Comparison of ENCODE assay signal across 13 cellular contexts in the genomic region with DNA sequence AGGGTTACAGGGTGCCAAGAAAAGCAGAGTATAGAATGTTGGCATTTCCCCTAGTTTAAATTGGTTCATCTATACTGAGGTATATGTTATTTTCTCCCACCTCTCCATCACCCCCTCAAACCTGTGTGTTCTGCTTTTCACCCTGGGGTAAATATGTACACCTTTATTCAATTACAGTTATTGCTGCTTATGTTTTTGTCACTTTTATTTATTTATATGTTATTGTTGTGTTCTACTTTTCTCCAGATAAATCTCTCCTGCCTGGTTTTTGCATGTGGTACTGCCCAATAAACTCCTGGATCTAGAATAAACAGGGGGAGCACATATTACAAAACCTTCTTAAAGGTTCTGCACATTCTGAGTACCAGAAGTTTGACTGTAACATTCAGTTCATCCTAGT.
"Had no signal": no experiment of that assay in that cellular context is flagged by ENCODE, and none has a peak within 500 bp of the region (broad histone marks: within the 10 kb centered on the region; RNA-seq: fewer than 3 reads in every experiment).

No MANE protein-coding gene starts in this region.

- H3K4me3 ChIP-seq: colonic mucosa, coronary artery, dorsolateral prefrontal cortex, esophagus muscularis mucosa, esophagus squamous epithelium, gastrocnemius medialis, gastroesophageal sphincter, heart left ventricle, heart right ventricle had no signal

- H3K4me1 ChIP-seq: colonic mucosa, esophagus squamous epithelium, foreskin keratinocyte had no signal

- H3K27ac ChIP-seq: colonic mucosa, coronary artery, epithelial cell of prostate, esophagus muscularis mucosa, esophagus squamous epithelium, foreskin keratinocyte, gastrocnemius medialis, gastroesophageal sphincter, heart left ventricle, heart right ventricle had no signal

- H3K36me3 ChIP-seq: colonic mucosa, esophagus muscularis mucosa, esophagus squamous epithelium, gastrocnemius medialis, heart right ventricle had no signal

- H3K9me3 ChIP-seq: colonic mucosa, esophagus muscularis mucosa, esophagus squamous epithelium, gastrocnemius medialis, gastroesophageal sphincter, heart left ventricle, heart right ventricle had no signal

- ATAC-seq: effector memory CD8-positive, alpha-beta T cell; esophagus mucosa; foreskin keratinocyte; gastrocnemius medialis; gastroesophageal sphincter; heart left ventricle; heart right ventricle had no signal
